In genomic region chr5:95907067-95907705, GRCh38 we compare ENCODE assay signal across 19 cellular contexts. TPM values are rescaled to one million over a fixed set of nuclear protein-coding genes. Genes with fewer than 3 reads are reported as not detected.
DNase-seq lines count a peak whose midpoint lies in the region; ATAC-seq, FAIRE-seq and TF ChIP-seq lines count a peak whose summit lies in the region.
"Had no signal": no experiment of that assay in that cellular context is flagged by ENCODE, and none has a peak within 500 bp of the region (broad histone marks: within the 10 kb centered on the region; RNA-seq: fewer than 3 reads in every experiment).

No MANE protein-coding gene starts in this region.

- no peak overlapping the region for H3K4me3 Mint-ChIP-seq in type B pancreatic cell
- H3K4me3 Mint-ChIP-seq: activated naive CD8-positive, alpha-beta T cell had no signal

- intact Hi-C loops in heart right ventricle (cut with DNase I): no loop called here
- intact Hi-C loops in right cardiac atrium (cut with DNase I): no loop called here

- TF ChIP-seq CTCF in heart right ventricle (IDR thresholded peaks at IDR 0.05): no peak
- TF ChIP-seq CTCF in type B pancreatic cell (conservative IDR thresholded peaks at IDR 0.05): no peak

- H3K27me3 ChIP-seq in heart right ventricle (no peaks in the 10 kb centered on the region), right cardiac atrium (ENCODE audit: control insufficient read depth, insufficient read depth) (no peaks in the 10 kb centered on the region), layer of hippocampus (ENCODE audit: control insufficient read depth, insufficient read depth, low read length) (no peaks in the 10 kb centered on the region), SJCRH30 (no peaks in the 10 kb centered on the region)
- H3K27me3 ChIP-seq: BLaER1 treated with 17β-estradiol and CSF1 and Interleukin-3, amounts not matched to agents 10 nM and 100 nM; colonic mucosa; vagina had no signal

- peaks cover 2% of the 10 kb centered on the region for H3K36me3 Mint-ChIP-seq in type B pancreatic cell

- peaks cover 13% of the 10 kb centered on the region for H3K4me1 Mint-ChIP-seq in type B pancreatic cell (ENCODE audit: unreplicated experiment)

- H3K9me3 ChIP-seq in heart right ventricle (no peaks in the 10 kb centered on the region), right cardiac atrium (ENCODE audit: control insufficient read depth, low read length) (no peaks in the 10 kb centered on the region), SJCRH30 (replicated peaks) (no peaks in the 10 kb centered on the region)
- H3K9me3 ChIP-seq: BLaER1 treated with 17β-estradiol and CSF1 and Interleukin-3, amounts not matched to agents 10 nM and 100 nM; colonic mucosa; vagina had no signal

- ATAC-seq in heart right ventricle (peak in 5 of 8 donors; percentile 16 to 40 (median 37)), right cardiac atrium (no peak), HG03439 (IDR thresholded peaks at IDR 0.05; ENCODE audit: unreplicated experiment) (peak; percentile 45)
- ATAC-seq: activated CD4-positive, CD25-positive, alpha-beta regulatory T cell treated with anti-CD3 and anti-CD28 coated beads, Interleukin-2, amount 50 U/mL, for 24 hours had no signal

- no peak overlapping the region for H3K4me3 ChIP-seq in heart right ventricle
- H3K4me3 ChIP-seq in right cardiac atrium (ENCODE audit: low read length): no peak overlapping the region
- no peak overlapping the region for H3K4me3 ChIP-seq in SJCRH30
- H3K4me3 ChIP-seq: BLaER1 treated with 17β-estradiol and CSF1 and Interleukin-3, amounts not matched to agents 10 nM and 100 nM; colonic mucosa; vagina had no signal

- no peak for DNase-seq in heart right ventricle
- no peak for DNase-seq in right cardiac atrium
- no peak for DNase-seq in type B pancreatic cell (ENCODE audit: extremely low spot score, unreplicated experiment)
- DNase-seq in SJCRH30: no peak
- no peak for DNase-seq in stimulated activated CD4-positive, alpha-beta T cell treated with anti-CD3 and anti-CD28 coated beads, Interleukin-4, amount 100 ng/mL, for 24 hours
- DNase-seq in urothelium cell line (ENCODE audit: low spot score): no peak
- DNase-seq: colonic mucosa; head of caudate nucleus; NCI-H1105 treated with DMSO at 0.1 percent for 48 hours; NCI-H524; retina; stimulated activated CD4-positive, alpha-beta T cell treated with anti-CD3 and anti-CD28 coated beads, Interleukin-12 subunit alpha, Interleukin-12 subunit beta, amount 100 ng/mL, for 4 hours had no signal

- H3K9me3 Mint-ChIP-seq in type B pancreatic cell: no peaks in the 10 kb centered on the region

- WGBS in heart right ventricle, 2 donors: 59 to 69% methylated on average over 5 of the region's 5 CpGs
- WGBS in right cardiac atrium: 73% methylated on average over 5 of the region's 5 CpGs

- H3K27ac ChIP-seq in heart right ventricle (no peak overlapping the region), right cardiac atrium (ENCODE audit: low read length) (no peak overlapping the region), layer of hippocampus (ENCODE audit: low read depth, low read length) (peak overlapping the region; percentile 23), SJCRH30 (no peak overlapping the region)
- H3K27ac ChIP-seq: BLaER1 treated with 17β-estradiol and CSF1 and Interleukin-3, amounts not matched to agents 10 nM and 100 nM; colonic mucosa; vagina had no signal

- no peaks in the 10 kb centered on the region for H3K27me3 Mint-ChIP-seq in type B pancreatic cell
- H3K27me3 Mint-ChIP-seq: activated naive CD8-positive, alpha-beta T cell had no signal

- H3K27ac Mint-ChIP-seq in type B pancreatic cell: peak overlapping the region; percentile 42
- H3K27ac Mint-ChIP-seq: activated naive CD8-positive, alpha-beta T cell had no signal

- no peak for FAIRE-seq in urothelium cell line (lab: Jason Lieb, UNC)
- FAIRE-seq: endometrium had no signal

- H3K4me1 ChIP-seq in heart right ventricle (peaks cover 0 to 21% (median 7%) of the 10 kb centered on the region in 9 donors), right cardiac atrium (ENCODE audit: control insufficient read depth, insufficient read depth, low read length) (peaks cover 1% of the 10 kb centered on the region), SJCRH30 (no peaks in the 10 kb centered on the region)
- H3K4me1 ChIP-seq: colonic mucosa had no signal

- H3K36me3 ChIP-seq in heart right ventricle (peaks cover 0 to 83% (median 0%) of the 10 kb centered on the region in 9 donors), SJCRH30 (no peaks in the 10 kb centered on the region)
- H3K36me3 ChIP-seq: colonic mucosa had no signal

RNA-seq across cellular contexts. Expression of gene ELL2, which starts 54.5 kb away (rescaled TPM):
- total RNA-seq in heart right ventricle (10 to 100 TPM; 19.2 to 68.2 (median 27.2) TPM), right cardiac atrium (10 to 100 TPM; 31.3 to 75.9 (median 33.1) TPM), type B pancreatic cell (ENCODE audit: low replicate concordance) (33.9 and 55.3 TPM in 2 replicates)
- polyA plus RNA-seq in heart right ventricle (10 to 100 TPM; 10.5 to 30.7 TPM), right cardiac atrium (16.7 TPM)
- 3.6 and 4.2 TPM in 2 replicates for total RNA-seq in SJCRH30 (2014; rRNA removed; shearing (Covaris generic))

Comparison
In these comparisons a context has a peak if more than half of its experiments do, and no peak if none do; other contexts are left out.
1. ATAC-seq: peak in heart right ventricle (5 of 8) and HG03439 (single experiment); none in right cardiac atrium (0 of 2).